Comparison of ENCODE assay signal across 18 cellular contexts in genomic region chr4:38940476-38940875, GRCh38.
DNase-seq lines count a peak whose midpoint lies in the region; ATAC-seq, FAIRE-seq and TF ChIP-seq lines count a peak whose summit lies in the region.
"Had no signal": no experiment of that assay in that cellular context is flagged by ENCODE, and none has a peak within 500 bp of the region (broad histone marks: within the 10 kb centered on the region; RNA-seq: fewer than 3 reads in every experiment).

No MANE protein-coding gene starts in this region.

- TF ChIP-seq RAD21 in IMR-90 (IDR thresholded peaks at IDR 0.05; ENCODE audit: low read length): no peak
- TF ChIP-seq RAD21 in GM12878 (IDR thresholded peaks at IDR 0.05; ENCODE audit: insufficient read depth, low read depth, low read length): no peak

- 0 out of 2 replicates have a peak overlapping the region, but pooled peaks have one; percentile 23 for H4K91ac ChIP-seq in IMR-90 (ENCODE audit: insufficient read depth, low read depth, low read length)

- TF ChIP-seq POLR2A in IMR-90 (IDR thresholded peaks at IDR 0.05; ENCODE audit: low read depth, low read length) (no peak), GM12878 (IDR thresholded peaks at IDR 0.05; ENCODE audit: low read depth, low read length) (no peak)

- H3K14ac ChIP-seq in IMR-90 (replicated peaks; ENCODE audit: low read depth, low read length): peak overlapping the region; percentile 78; the same call in 1 of the 2 replicates

- no peak overlapping the region for H3K4me3 Mint-ChIP-seq in activated CD8-positive, alpha-beta T cell treated with anti-CD3 and anti-CD28 coated beads for 36 hours
- no peak overlapping the region for H3K4me3 Mint-ChIP-seq in activated CD8-positive, alpha-beta T cell treated with anti-CD3 and anti-CD28 coated beads, Interleukin-2, amount 10 ng/mL, durations not matched to agents 7 days and 5 days
- H3K4me3 Mint-ChIP-seq in Caco-2 (ENCODE audit: unreplicated experiment) (no peak overlapping the region), T-cell (no peak overlapping the region)
- H3K4me3 Mint-ChIP-seq: CD14-positive monocyte had no signal

- peak overlapping the region; percentile 52 for H3K4ac ChIP-seq in IMR-90 (ENCODE audit: low read depth, low read length)

- 0 out of 2 replicates have a peak overlapping the region, but pooled peaks have one; percentile 55 for H2AK5ac ChIP-seq in IMR-90 (ENCODE audit: low read depth, low read length)

- RAD21 ChIA-PET in GM12878 (lab: Charles Lee; ENCODE audit: unreplicated experiment): interaction anchor here (1.0 to 1.6 kb wide), 4 partner anchors 9 to 88 kb away, joined by 3 to 4 read pairs (median 3); no protein-coding TSS in a partner anchor

- 0 out of 2 replicates have a peak overlapping the region, but pooled peaks have one; percentile 32 for H3K4me2 ChIP-seq in IMR-90 (ENCODE audit: low read depth, low read length)
- peak overlapping the region; percentile 10; the same call in 1 of the 2 replicates for H3K4me2 ChIP-seq in GM12878 (ENCODE audit: control insufficient read depth, insufficient read depth)
- H3K4me2 ChIP-seq: A549 had no signal

- no peak overlapping the region for H2BK15ac ChIP-seq in IMR-90 (ENCODE audit: low read depth, low read length)

- no peak for TF ChIP-seq EP300 in GM12878 (IDR thresholded peaks at IDR 0.05; ENCODE audit: borderline replicate concordance in 1 of 2, control insufficient read depth in 1 of 2, low read depth in 2 of 2, low read length in 2 of 2)

- peak; percentile 48 for ATAC-seq in activated CD8-positive, alpha-beta T cell treated with anti-CD3 and anti-CD28 coated beads for 36 hours
- ATAC-seq in activated CD8-positive, alpha-beta T cell treated with anti-CD3 and anti-CD28 coated beads, Interleukin-2, amount 10 ng/mL, durations not matched to agents 7 days and 5 days: no peak
- ATAC-seq in IMR-90 (ENCODE audit: low read depth) (no peak), GM12878 (no peak), psoas muscle (no peak), T-cell (replicated peaks in 1 of 4) (no peak)
- ATAC-seq: A549, K562 had no signal

- no peak overlapping the region for H3K9ac ChIP-seq in IMR-90 (ENCODE audit: low read depth, low read length)
- no peak overlapping the region for H3K9ac ChIP-seq in GM12878 (ENCODE audit: control insufficient read depth, insufficient read depth, low read length)

- H3K27me3 Mint-ChIP-seq in activated CD8-positive, alpha-beta T cell treated with anti-CD3 and anti-CD28 coated beads for 36 hours: no peaks in the 10 kb centered on the region
- no peaks in the 10 kb centered on the region for H3K27me3 Mint-ChIP-seq in activated CD8-positive, alpha-beta T cell treated with anti-CD3 and anti-CD28 coated beads, Interleukin-2, amount 10 ng/mL, durations not matched to agents 7 days and 5 days (ENCODE audit: low read depth)
- H3K27me3 Mint-ChIP-seq in Caco-2 (ENCODE audit: insufficient read depth, unreplicated experiment) (no peaks in the 10 kb centered on the region), T-cell (no peaks in the 10 kb centered on the region)

- no peak for TF ChIP-seq CTCF in activated CD8-positive, alpha-beta T cell treated with anti-CD3 and anti-CD28 coated beads for 36 hours (IDR thresholded peaks at IDR 0.05)
- TF ChIP-seq CTCF in IMR-90 (conservative IDR thresholded peaks at IDR 0.05; ENCODE audit: low read depth, low read length) (no peak), GM12878 (IDR thresholded peaks at IDR 0.05 in 2 of 3, conservative IDR thresholded peaks at IDR 0.05 in 1 of 3; ENCODE audit: control insufficient read depth in 2 of 3, extremely low read depth in 1 of 3, insufficient read depth in 1 of 3, low read depth in 3 of 3, low read length in 3 of 3) (no peak), psoas muscle (IDR thresholded peaks at IDR 0.05) (no peak), Caco-2 (IDR thresholded peaks at IDR 0.05; ENCODE audit: insufficient read depth in 1 of 2, low read depth in 1 of 2, low read length in 1 of 2, severe bottlenecking in 1 of 2, unreplicated experiment in 1 of 2) (no peak)

- peaks cover 19 to 52% of the 10 kb centered on the region in 2 experiments; a peak in 3 of 4 replicates for H3K79me1 ChIP-seq in IMR-90 (ENCODE audit: low read depth in 1 of 2, low read length in 2 of 2)

- intact Hi-C loops in activated CD8-positive, alpha-beta T cell treated with anti-CD3 and anti-CD28 coated beads for 36 hours (cut with micrococcal nuclease): no loop called here
- intact Hi-C loops in IMR-90 (cut with micrococcal nuclease): no loop called here
- intact Hi-C loops in GM12878 (cut with micrococcal nuclease; ENCODE audit: unreplicated experiment): no loop called here
- intact Hi-C loops in psoas muscle (cut with DNase I): loop anchor here in 1 of 2 donors (5.0 kb wide), 1 partner anchor 102 kb away; no protein-coding TSS in a partner anchor
- intact Hi-C loops in Caco-2 (cut with micrococcal nuclease; ENCODE audit: unreplicated experiment): no loop called here

- H2BK5ac ChIP-seq in IMR-90 (ENCODE audit: low read depth, low read length, poor library complexity, severe bottlenecking): peak overlapping the region; percentile 91

- no peaks in the 10 kb centered on the region for H3K9me3 Mint-ChIP-seq in activated CD8-positive, alpha-beta T cell treated with anti-CD3 and anti-CD28 coated beads for 36 hours
- H3K9me3 Mint-ChIP-seq in activated CD8-positive, alpha-beta T cell treated with anti-CD3 and anti-CD28 coated beads, Interleukin-2, amount 10 ng/mL, durations not matched to agents 7 days and 5 days (ENCODE audit: insufficient read depth): no peaks in the 10 kb centered on the region
- H3K9me3 Mint-ChIP-seq in Caco-2 (ENCODE audit: unreplicated experiment): no peaks in the 10 kb centered on the region
- no peaks in the 10 kb centered on the region for H3K9me3 Mint-ChIP-seq in T-cell
- H3K9me3 Mint-ChIP-seq: CD14-positive monocyte had no signal

- dilution Hi-C loops in IMR-90 (cut with HindIII; ENCODE audit: low sequenced_read_pairs, unreplicated experiment): no loop called here

- in situ Hi-C loops in IMR-90 (cut with MboI; ENCODE audit: low sequenced_read_pairs) (no loop called here), GM12878 (cut with MboI) (no loop called here)

- H3K36me3 ChIP-seq in IMR-90 (ENCODE audit: control insufficient read depth, insufficient read depth, low read length) (peaks cover 62% of the 10 kb centered on the region), GM12878 (ENCODE audit: control insufficient read depth in 2 of 2, insufficient read depth in 2 of 2, low read length in 1 of 2) (no peaks in the 10 kb centered on the region), psoas muscle (ENCODE audit: insufficient read depth in 1 of 2, low read depth in 1 of 2) (peaks cover 8 to 63% of the 10 kb centered on the region in 2 donors), Caco-2 (ENCODE audit: control insufficient read depth, insufficient read depth, low read length) (no peaks in the 10 kb centered on the region; the same call in 1 of the 2 replicates)

- H4K8ac ChIP-seq in IMR-90 (ENCODE audit: low read depth in 2 of 2, low read length in 2 of 2): peak overlapping the region; percentile 24 to 37; a peak in 2 of 4 replicates

- no peak overlapping the region for H3K23ac ChIP-seq in IMR-90 (ENCODE audit: low read depth, low read length)

- H3K4me1 Mint-ChIP-seq in activated CD8-positive, alpha-beta T cell treated with anti-CD3 and anti-CD28 coated beads for 36 hours (ENCODE audit: low read depth): peaks cover 23% of the 10 kb centered on the region
- peaks cover 3% of the 10 kb centered on the region for H3K4me1 Mint-ChIP-seq in activated CD8-positive, alpha-beta T cell treated with anti-CD3 and anti-CD28 coated beads, Interleukin-2, amount 10 ng/mL, durations not matched to agents 7 days and 5 days (ENCODE audit: low read depth)
- no peaks in the 10 kb centered on the region for H3K4me1 Mint-ChIP-seq in Caco-2 (ENCODE audit: low read depth, unreplicated experiment)
- peaks cover 0 to 2% (median 0%) of the 10 kb centered on the region in 3 donors for H3K4me1 Mint-ChIP-seq in T-cell
- H3K4me1 Mint-ChIP-seq: CD14-positive monocyte had no signal

- POLR2A ChIA-PET in activated CD8-positive, alpha-beta T cell treated with anti-CD3 and anti-CD28 coated beads for 36 hours (lab: Charles Lee): interaction anchor here (1.0 kb wide), 1 partner anchor 10 kb away, joined by 3 read pairs; no protein-coding TSS in a partner anchor
- POLR2A ChIA-PET in activated CD8-positive, alpha-beta T cell treated with anti-CD3 and anti-CD28 coated beads, Interleukin-2, amount 10 ng/mL, durations not matched to agents 7 days and 5 days (lab: Charles Lee): no interaction called here
- POLR2A ChIA-PET in IMR-90 (lab: Charles Lee; ENCODE audit: unreplicated experiment): no interaction called here
- POLR2A ChIA-PET in GM12878 (lab: Charles Lee): interaction anchor here (0.7 to 1.0 kb wide), 3 partner anchors 9 to 179 kb away, joined by 4 to 7 read pairs (median 4); no protein-coding TSS in a partner anchor
- POLR2A ChIA-PET in Caco-2 (lab: Charles Lee): no interaction called here
- POLR2A ChIA-PET in T-cell (lab: Charles Lee): no interaction called here

- no peak for FAIRE-seq in GM12878 (lab: Jason Lieb, UNC)
- FAIRE-seq: A549, K562 had no signal

- DNase-seq in activated CD8-positive, alpha-beta T cell treated with anti-CD3 and anti-CD28 coated beads for 36 hours: no peak
- DNase-seq in activated CD8-positive, alpha-beta T cell treated with anti-CD3 and anti-CD28 coated beads, Interleukin-2, amount 10 ng/mL, durations not matched to agents 7 days and 5 days: no peak
- no peak for DNase-seq in IMR-90
- DNase-seq in GM12878 (ENCODE audit: low read depth, low spot score): no peak
- no peak for DNase-seq in psoas muscle
- no peak for DNase-seq in activated gamma-delta T cell (lab: John Stamatoyannopoulos, UW)
- no peak for DNase-seq in Caco-2
- DNase-seq in T-cell: no peak
- DNase-seq: COR-L47, GOT3, NCI-H1048, NCI-H146, NCI-H2081 treated with DMSO at 0.1 percent for 48 hours, NCI-H526 had no signal

- H2AK9ac ChIP-seq in IMR-90 (replicated peaks; ENCODE audit: low read depth, low read length, poor library complexity): no peak overlapping the region

- CTCF ChIA-PET in activated CD8-positive, alpha-beta T cell treated with anti-CD3 and anti-CD28 coated beads for 36 hours (lab: Charles Lee): interaction anchor here (1.2 to 1.8 kb wide), 3 partner anchors 9 to 194 kb away, joined by 3 to 6 read pairs (median 4); no protein-coding TSS in a partner anchor
- CTCF ChIA-PET in activated CD8-positive, alpha-beta T cell treated with anti-CD3 and anti-CD28 coated beads, Interleukin-2, amount 10 ng/mL, durations not matched to agents 7 days and 5 days (lab: Charles Lee): interaction anchor here (0.9 to 1.8 kb wide), 2 partner anchors 9 to 38 kb away, joined by 5 to 6 read pairs; no protein-coding TSS in a partner anchor
- CTCF ChIA-PET in IMR-90 (lab: Yijun Ruan, JAX) (interaction anchor here (0.6 kb wide), 1 partner anchor 196 kb away, joined by 3 read pairs; no protein-coding TSS in a partner anchor), GM12878 (lab: Yijun Ruan, JAX) (interaction anchor here (0.7 to 2.2 kb wide), 4 partner anchors 10 to 259 kb away, joined by 3 to 7 read pairs (median 4); no protein-coding TSS in a partner anchor), Caco-2 (lab: Charles Lee) (no interaction called here), T-cell (lab: Charles Lee) (no interaction called here)

- BruUV-seq in IMR-90 (replicated peaks; lab: Mats Ljungman, UMichigan): no TSS peak
- no TSS peak for BruUV-seq in GM12878 (replicated peaks; lab: Mats Ljungman, UMichigan)
- no TSS peak for BruUV-seq in Caco-2 (replicated peaks; lab: Mats Ljungman, UMichigan)

- H4K5ac ChIP-seq in IMR-90 (ENCODE audit: low read depth, low read length): peak overlapping the region; percentile 44; the same call in 1 of the 2 replicates

- WGBS in IMR-90 (ENCODE audit: extremely low coverage in 2 of 2, insufficient read length in 1 of 2), 2 experiments: no CpG with 5 or more reads among the region's 3 CpGs
- WGBS in GM12878 (ENCODE audit: insufficient coverage, insufficient replicate concordance, low lambda C conversion rate, missing lambda C conversion rate): 98% methylated on average over 3 of the region's 3 CpGs
- WGBS in psoas muscle, 3 donors: 92 to 97% (median 95%) methylated on average over 3 of the region's 3 CpGs

- H3K27me3 ChIP-seq in IMR-90 (ENCODE audit: control insufficient read depth, insufficient read depth, low read length): no peaks in the 10 kb centered on the region
- H3K27me3 ChIP-seq in GM12878 (replicated peaks in 1 of 2; ENCODE audit: control insufficient read depth in 2 of 2, insufficient read depth in 2 of 2, low read length in 1 of 2): no peaks in the 10 kb centered on the region
- no peaks in the 10 kb centered on the region for H3K27me3 ChIP-seq in psoas muscle (ENCODE audit: insufficient read depth in 3 of 3, low read length in 2 of 3)
- H3K27me3 ChIP-seq in Caco-2 (replicated peaks; ENCODE audit: control insufficient read depth, insufficient read depth, low read length): no peaks in the 10 kb centered on the region

- H3K56ac ChIP-seq in IMR-90 (ENCODE audit: extremely low read depth, insufficient read depth, low read length): no peak overlapping the region

- H3K27ac ChIP-seq in IMR-90 (ENCODE audit: insufficient read depth, low read length) (peak overlapping the region; percentile 82; the same call in 1 of the 2 replicates), GM12878 (ENCODE audit: control insufficient read depth, insufficient read depth) (no peak overlapping the region), psoas muscle (peak overlapping the region; percentile 8)
- H3K27ac ChIP-seq: A549, HL-60 had no signal

- H3K4me1 ChIP-seq in IMR-90 (ENCODE audit: control insufficient read depth, insufficient read depth, low read length) (peaks cover 21% of the 10 kb centered on the region), GM12878 (ENCODE audit: control insufficient read depth, insufficient read depth, low read length) (peaks cover 20% of the 10 kb centered on the region), psoas muscle (peaks cover 16% of the 10 kb centered on the region), Caco-2 (no peaks in the 10 kb centered on the region)
- H3K4me1 ChIP-seq: A549 had no signal

- SMC1A ChIA-PET in GM12878 (lab: Charles Lee; ENCODE audit: uncharacterized antibody, unreplicated experiment): interaction anchor here (0.6 to 1.7 kb wide), 3 partner anchors 10 to 526 kb away, joined by 3 to 5 read pairs (median 3); no protein-coding TSS in a partner anchor

- H2BK20ac ChIP-seq in IMR-90 (ENCODE audit: low read depth, low read length): peak overlapping the region; percentile 36; the same call in 1 of the 2 replicates

- H3K9me1 ChIP-seq in IMR-90 (ENCODE audit: insufficient read depth, low read length): peaks cover 6% of the 10 kb centered on the region

- H4K20me1 ChIP-seq in IMR-90 (ENCODE audit: insufficient read depth, low read length): no peaks in the 10 kb centered on the region
- H4K20me1 ChIP-seq in GM12878 (ENCODE audit: control insufficient read depth, insufficient read depth): no peaks in the 10 kb centered on the region

- H2AFZ ChIP-seq in IMR-90 (replicated peaks; ENCODE audit: low read length, poor library complexity) (no peak overlapping the region), GM12878 (ENCODE audit: control insufficient read depth, low read depth, low read length) (no peak overlapping the region)

- H3K9me3 ChIP-seq in IMR-90 (ENCODE audit: control insufficient read depth, insufficient read depth, low read length) (no peaks in the 10 kb centered on the region), GM12878 (replicated peaks; ENCODE audit: control insufficient read depth, insufficient read depth, low read length) (no peaks in the 10 kb centered on the region), psoas muscle (no peaks in the 10 kb centered on the region), Caco-2 (no peaks in the 10 kb centered on the region)
- H3K9me3 ChIP-seq: A549 had no signal

- H3K4me3 ChIP-seq in IMR-90 (ENCODE audit: insufficient read depth, low read depth, low read length) (no peak overlapping the region), GM12878 (no peak overlapping the region), psoas muscle (no peak overlapping the region), Caco-2 (ENCODE audit: low read depth, low read length) (no peak overlapping the region)
- H3K4me3 ChIP-seq: A549, K562 had no signal

- peak overlapping the region; percentile 62; the same call in 1 of the 2 replicates for H2BK120ac ChIP-seq in IMR-90 (ENCODE audit: low read depth, low read length)

- no peaks in the 10 kb centered on the region for H3K79me2 ChIP-seq in GM12878 (ENCODE audit: control insufficient read depth, insufficient read depth, low read length)

- no peak overlapping the region for H3K27ac Mint-ChIP-seq in activated CD8-positive, alpha-beta T cell treated with anti-CD3 and anti-CD28 coated beads for 36 hours
- no peak overlapping the region for H3K27ac Mint-ChIP-seq in activated CD8-positive, alpha-beta T cell treated with anti-CD3 and anti-CD28 coated beads, Interleukin-2, amount 10 ng/mL, durations not matched to agents 7 days and 5 days
- H3K27ac Mint-ChIP-seq in Caco-2 (ENCODE audit: unreplicated experiment) (no peak overlapping the region), T-cell (no peak overlapping the region)
- H3K27ac Mint-ChIP-seq: CD14-positive monocyte had no signal

- peak overlapping the region; percentile 82 for H3K18ac ChIP-seq in IMR-90 (ENCODE audit: low read depth, low read length)

- no peaks in the 10 kb centered on the region for H3K36me3 Mint-ChIP-seq in activated CD8-positive, alpha-beta T cell treated with anti-CD3 and anti-CD28 coated beads for 36 hours (ENCODE audit: low read depth)
- H3K36me3 Mint-ChIP-seq in activated CD8-positive, alpha-beta T cell treated with anti-CD3 and anti-CD28 coated beads, Interleukin-2, amount 10 ng/mL, durations not matched to agents 7 days and 5 days (ENCODE audit: low read depth): no peaks in the 10 kb centered on the region
- no peaks in the 10 kb centered on the region for H3K36me3 Mint-ChIP-seq in Caco-2 (ENCODE audit: insufficient read depth, unreplicated experiment)
- no peaks in the 10 kb centered on the region for H3K36me3 Mint-ChIP-seq in T-cell

Comparison
In these comparisons a context has a peak if more than half of its experiments do, and no peak if none do; other contexts are left out.
1. POLR2A ChIA-PET loops: an anchor here in activated CD8-positive, alpha-beta T cell treated with anti-CD3 and anti-CD28 coated beads for 36 hours (1.0 kb wide) and GM12878 (0.7 to 1.0 kb wide); none called in activated CD8-positive, alpha-beta T cell treated with anti-CD3 and anti-CD28 coated beads, Interleukin-2, amount 10 ng/mL, durations not matched to agents 7 days and 5 days, IMR-90, Caco-2 and T-cell.
2. CTCF ChIA-PET loops: an anchor here in activated CD8-positive, alpha-beta T cell treated with anti-CD3 and anti-CD28 coated beads for 36 hours (1.2 to 1.8 kb wide), activated CD8-positive, alpha-beta T cell treated with anti-CD3 and anti-CD28 coated beads, Interleukin-2, amount 10 ng/mL, durations not matched to agents 7 days and 5 days (0.9 to 1.8 kb wide), IMR-90 (0.6 kb wide) and GM12878 (0.7 to 2.2 kb wide); none called in Caco-2 and T-cell.